ENCODE assay signal across 22 cellular contexts in genomic region chr4:156388826-156389225, GRCh38.
A peak's percentile ranks its signal among the peaks of the same experiment; 100 is the strongest.
DNase-seq lines count a peak whose midpoint lies in the region; ATAC-seq and TF ChIP-seq lines count a peak whose summit lies in the region.
"Had no signal": no experiment of that assay in that cellular context is flagged by ENCODE, and none has a peak within 500 bp of the region (broad histone marks: within the 10 kb centered on the region; RNA-seq: fewer than 3 reads in every experiment).

No MANE protein-coding gene starts in this region.

- intact Hi-C loops in heart right ventricle (cut with DNase I) = no loop called here

- H3K27me3 ChIP-seq in adipocyte (replicated peaks; ENCODE audit: control insufficient read depth, insufficient read depth, low read length) (no peaks in the 10 kb centered on the region), suprapubic skin (no peaks in the 10 kb centered on the region), heart right ventricle (no peaks in the 10 kb centered on the region), BE2C (no peaks in the 10 kb centered on the region)
- H3K27me3 ChIP-seq: gastrocnemius medialis, pancreas, testis had no signal

- no peak overlapping the region for H3K4me3 ChIP-seq in AG10803 (ENCODE audit: low read length)
- no peak overlapping the region for H3K4me3 ChIP-seq in adipocyte (ENCODE audit: low read length)
- H3K4me3 ChIP-seq in foreskin fibroblast (ENCODE audit: low read depth in 1 of 2, low read length in 2 of 2) = no peak overlapping the region
- H3K4me3 ChIP-seq in suprapubic skin = no peak overlapping the region
- H3K4me3 ChIP-seq in heart right ventricle = no peak overlapping the region
- no peak overlapping the region for H3K4me3 ChIP-seq in BE2C (ENCODE audit: low read depth, low read length)
- H3K4me3 ChIP-seq: gastrocnemius medialis, pancreas, testis had no signal

- TF ChIP-seq CTCF in AG10803 (conservative IDR thresholded peaks at IDR 0.05; ENCODE audit: low read length) (no peak), foreskin fibroblast (IDR thresholded peaks at IDR 0.05; ENCODE audit: low read depth, low read length) (no peak), suprapubic skin (IDR thresholded peaks at IDR 0.05) (no peak), heart right ventricle (IDR thresholded peaks at IDR 0.05) (no peak), BE2C (IDR thresholded peaks at IDR 0.05; ENCODE audit: low read depth, low read length) (no peak)

- TF ChIP-seq POLR2A in suprapubic skin (IDR thresholded peaks at IDR 0.05) = no peak

- no peak for ATAC-seq in heart right ventricle
- ATAC-seq: gastrocnemius medialis, pancreas, sciatic nerve had no signal

- H3K4me1 ChIP-seq in adipocyte (ENCODE audit: control insufficient read depth, insufficient read depth, low read length) (peaks cover 35% of the 10 kb centered on the region), suprapubic skin (no peaks in the 10 kb centered on the region), heart right ventricle (peaks cover 0 to 12% (median 0%) of the 10 kb centered on the region in 9 donors), BE2C (no peaks in the 10 kb centered on the region)
- H3K4me1 ChIP-seq: pancreas, testis had no signal

- 81% methylated on average over 3 of the region's 3 CpGs for WGBS in suprapubic skin
- WGBS in heart right ventricle, 2 donors = 76 to 79% methylated on average over 3 of the region's 3 CpGs

- no peak overlapping the region for H3K27ac ChIP-seq in suprapubic skin
- H3K27ac ChIP-seq in heart right ventricle = no peak overlapping the region
- H3K27ac ChIP-seq: gastrocnemius medialis, pancreas, testis had no signal

- H3K9ac ChIP-seq in adipocyte (ENCODE audit: low read length) = no peak overlapping the region

- H3K36me3 ChIP-seq in adipocyte (ENCODE audit: control insufficient read depth, insufficient read depth, low read length, severe bottlenecking) (no peaks in the 10 kb centered on the region), suprapubic skin (no peaks in the 10 kb centered on the region), heart right ventricle (no peaks in the 10 kb centered on the region), BE2C (no peaks in the 10 kb centered on the region)
- H3K36me3 ChIP-seq: gastrocnemius medialis, pancreas had no signal

- DNase-seq in AG10803 (ENCODE audit: low read depth) (peak; percentile 70), HS-5 (ENCODE audit: low read depth) (peak; percentile 82), adipocyte (ENCODE audit: low read depth) (peak; percentile 27), foreskin fibroblast (peak; percentile 63 to 70), GOT3 (lab: John Stamatoyannopoulos, UW) (no peak), suprapubic skin (ENCODE audit: low spot score in 2 of 2) (no peak), heart right ventricle (no peak), BE2C (no peak)
- DNase-seq: activated CD4-positive, alpha-beta T cell treated with anti-CD3 and anti-CD28 coated beads, Interleukin-2, amount 10 ng/mL, durations not matched to agents 24 days and 14 days; activated naive CD8-positive, alpha-beta T cell treated with anti-CD3 and anti-CD28 coated beads for 36 hours; CD4-positive, alpha-beta T cell; DMS153; gastrocnemius medialis; H7; kidney; NCI-H2171 treated with DMSO at 0.1 percent for 48 hours; NCI-H69; pancreas; Right ventricle myocardium superior; T-helper 1 cell; testis had no signal

- TF ChIP-seq EP300 in suprapubic skin (IDR thresholded peaks at IDR 0.05) = no peak

- H3K9me3 ChIP-seq in adipocyte (ENCODE audit: control insufficient read depth, low read length) (no peaks in the 10 kb centered on the region), suprapubic skin (no peaks in the 10 kb centered on the region), heart right ventricle (peaks cover 0 to 3% (median 0%) of the 10 kb centered on the region in 11 donors), BE2C (no peaks in the 10 kb centered on the region)
- H3K9me3 ChIP-seq: gastrocnemius medialis, pancreas, testis had no signal

Comparison
In these comparisons a context has a peak if more than half of its experiments do, and no peak if none do; other contexts are left out.
1. DNase-seq: peak in AG10803 (single experiment), HS-5 (single experiment), adipocyte (single experiment) and foreskin fibroblast (2 of 2); none in GOT3 (single experiment), suprapubic skin (0 of 2), heart right ventricle (0 of 2) and BE2C (single experiment).